8 cellular contexts compared by ENCODE assay signal in the genomic region with DNA sequence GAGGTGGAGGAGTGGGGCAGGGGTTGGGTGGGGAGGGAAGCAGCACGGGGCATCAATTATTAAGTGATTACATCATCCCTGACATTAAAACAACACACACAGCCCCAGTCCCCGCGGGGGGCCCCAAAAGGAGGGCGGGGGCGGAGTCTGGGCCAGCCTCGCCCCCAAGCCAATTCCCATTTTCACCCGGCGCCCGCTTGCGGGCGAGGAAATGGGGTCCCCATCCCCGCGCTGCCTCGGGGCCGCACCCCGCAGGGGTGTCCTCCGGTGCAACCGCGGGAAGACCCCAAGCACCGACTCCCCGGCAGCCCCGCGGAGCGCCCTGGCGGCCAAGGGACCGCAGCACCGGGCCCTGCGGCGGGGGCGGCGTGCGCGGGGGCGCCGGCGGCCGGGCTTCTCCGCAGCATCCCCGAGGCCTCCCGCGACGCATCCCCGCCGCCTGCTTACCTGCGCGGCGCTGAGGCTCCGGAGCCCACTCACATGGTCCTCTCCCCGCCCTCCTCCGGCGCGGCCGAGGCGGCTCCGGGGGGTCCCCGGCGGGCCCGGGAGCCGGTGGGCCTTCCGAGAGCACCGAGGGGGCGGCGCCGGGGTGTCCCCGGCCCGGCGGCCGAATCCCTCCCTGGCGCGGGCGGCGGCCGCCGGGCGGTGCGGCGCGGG. TPM values are rescaled to one million over a fixed set of nuclear protein-coding genes. Genes with fewer than 3 reads are reported as not detected.
A peak's percentile ranks its signal among the peaks of the same experiment; 100 is the strongest.
DNase-seq lines count a peak whose midpoint lies in the region; ATAC-seq, FAIRE-seq and TF ChIP-seq lines count a peak whose summit lies in the region.

No MANE protein-coding gene starts in this region.

- no peaks in the 10 kb centered on the region for H3K36me3 ChIP-seq in ascending aorta
- no peaks in the 10 kb centered on the region for H3K36me3 ChIP-seq in iPS-15b (ENCODE audit: control insufficient read depth, insufficient read depth, low read length)
- no peaks in the 10 kb centered on the region for H3K36me3 ChIP-seq in small intestine (ENCODE audit: control insufficient read depth in 2 of 2, insufficient read depth in 2 of 2, low read length in 2 of 2)

- H3K27ac ChIP-seq in ascending aorta = peak overlapping the region; percentile 67 to 74
- peak overlapping the region; percentile 75 to 91 for H3K27ac ChIP-seq in small intestine (ENCODE audit: low read depth in 1 of 2, low read length in 1 of 2)

- H3K9ac ChIP-seq in iPS-15b (ENCODE audit: low read depth, low read length) = no peak overlapping the region

- ATAC-seq in HG03280 (IDR thresholded peaks at IDR 0.05; ENCODE audit: unreplicated experiment) = peak; percentile 18

- TF ChIP-seq CTCF in ascending aorta (IDR thresholded peaks at IDR 0.05) = no peak

- H3K9me3 ChIP-seq in ascending aorta (no peaks in the 10 kb centered on the region), iPS-15b (ENCODE audit: control insufficient read depth, insufficient read depth, low read length) (no peaks in the 10 kb centered on the region), small intestine (ENCODE audit: control insufficient read depth, low read depth) (no peaks in the 10 kb centered on the region)

- WGBS in small intestine, 3 donors = 0% methylated on average over 28 to 78 of the region's 78 CpGs

- H3K27me3 ChIP-seq in ascending aorta = no peaks in the 10 kb centered on the region
- peaks cover 9% of the 10 kb centered on the region for H3K27me3 ChIP-seq in iPS-15b (ENCODE audit: control insufficient read depth, insufficient read depth, low read length)
- no peaks in the 10 kb centered on the region for H3K27me3 ChIP-seq in small intestine (ENCODE audit: control insufficient read depth in 2 of 2, insufficient read depth in 2 of 2, low read length in 2 of 2)

- peak; percentile 16 for DNase-seq in NOMO-1 treated with DMSO at 0.1 percent for 48 hours (lab: John Stamatoyannopoulos, UW; ENCODE audit: unreplicated experiment)
- no peak for DNase-seq in NOMO-1 treated with dmso at 0.1 percent for 144 hours (lab: John Stamatoyannopoulos, UW; ENCODE audit: unreplicated experiment)
- peak; percentile 14 to 72 (median 56) for DNase-seq in T-helper 1 cell
- no peak for DNase-seq in ascending aorta (ENCODE audit: low spot score in 2 of 2)
- peak; percentile 11 for DNase-seq in small intestine
- no peak for DNase-seq in SHP77 (lab: John Stamatoyannopoulos, UW)

- intact Hi-C loops in ascending aorta (cut with DNase I) = loop anchor here (1.0 to 5.0 kb wide), 5 partner anchors 100 to 270 kb away; no protein-coding TSS in a partner anchor

- H3K4me3 ChIP-seq in ascending aorta (peak overlapping the region; percentile 79 to 83), iPS-15b (ENCODE audit: low read depth, low read length) (peak overlapping the region; percentile 81), small intestine (ENCODE audit: low read depth in 1 of 2, low read length in 2 of 2) (peak overlapping the region; percentile 76 to 90)

- H3K4me1 ChIP-seq in ascending aorta (peaks cover 0 to 5% of the 10 kb centered on the region in 2 donors), iPS-15b (ENCODE audit: control insufficient read depth, insufficient read depth, low read length) (peaks cover 9% of the 10 kb centered on the region), small intestine (ENCODE audit: control insufficient read depth in 2 of 2, insufficient read depth in 1 of 2, low read depth in 1 of 2, low read length in 1 of 2) (peaks cover 0 to 13% of the 10 kb centered on the region in 2 donors)

- no peak for FAIRE-seq in small intestine (lab: Jason Lieb, UNC)

RNA-seq across cellular contexts. Expression of a gene that starts 0.6 kb away (rescaled TPM):
- total RNA-seq in ascending aorta = 141 TPM
- polyA plus RNA-seq in small intestine = 10 to 100 TPM; 17.9 to 33.8 (median 27.1) TPM

Comparison
In these comparisons a context has a peak if more than half of its experiments do, and no peak if none do; other contexts are left out.
1. DNase-seq: peak in NOMO-1 treated with DMSO at 0.1 percent for 48 hours (single experiment), T-helper 1 cell (5 of 5) and small intestine (single experiment); none in NOMO-1 treated with dmso at 0.1 percent for 144 hours (single experiment), ascending aorta (0 of 2) and SHP77 (0 of 2).
2. Peak in every context shown above with its lines, with median percentiles within 50 percentile points of each other: H3K4me3 ChIP-seq.